14 cellular contexts compared by ENCODE assay signal in the genomic region with DNA sequence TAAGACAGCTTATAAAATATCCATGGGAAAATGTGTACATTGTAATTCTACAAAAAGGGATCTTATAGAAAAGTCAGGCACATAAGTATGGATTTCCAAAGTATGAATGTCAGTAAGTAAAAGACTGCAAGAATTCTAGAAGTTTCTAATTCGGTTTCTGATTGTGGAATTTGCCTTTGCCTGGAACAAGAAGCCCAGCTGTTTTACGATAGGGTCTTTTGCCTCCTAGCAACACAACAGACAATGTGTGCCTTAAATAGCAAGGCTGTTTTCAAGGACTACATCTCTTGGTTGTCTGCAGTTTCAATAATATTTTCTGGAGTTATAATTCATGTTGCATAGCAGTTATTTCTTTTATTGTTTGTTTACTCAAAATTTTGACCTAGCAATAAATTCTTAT.
"Had no signal": no experiment of that assay in that cellular context is flagged by ENCODE, and none has a peak within 500 bp of the region (broad histone marks: within the 10 kb centered on the region; RNA-seq: fewer than 3 reads in every experiment).

No MANE protein-coding gene starts in this region.

- H3K27me3 Mint-ChIP-seq: brain had no signal

- ATAC-seq: naive thymus-derived CD4-positive, alpha-beta T cell; T-helper 17 cell; WTC11 had no signal

- H3K36me3 Mint-ChIP-seq: activated naive CD4-positive, alpha-beta T cell treated with anti-CD3 and anti-CD28 coated beads, Interleukin-2, amount 10 ng/mL, durations not matched to agents 7 days and 5 days; brain; naive thymus-derived CD4-positive, alpha-beta T cell; type B pancreatic cell; WTC11 had no signal

- H3K4me1 ChIP-seq: psoas muscle had no signal

- H3K9me3 ChIP-seq: psoas muscle had no signal

- H3K4me3 ChIP-seq: psoas muscle had no signal

- H3K27ac ChIP-seq: psoas muscle had no signal

- H3K4me3 Mint-ChIP-seq: activated naive CD4-positive, alpha-beta T cell treated with anti-CD3 and anti-CD28 coated beads, Interleukin-2, amount 10 ng/mL, durations not matched to agents 7 days and 5 days; naive thymus-derived CD4-positive, alpha-beta T cell; T-helper 17 cell; type B pancreatic cell; WTC11 had no signal

- H3K27ac Mint-ChIP-seq: activated naive CD4-positive, alpha-beta T cell treated with anti-CD3 and anti-CD28 coated beads, Interleukin-2, amount 10 ng/mL, durations not matched to agents 7 days and 5 days; activated T-helper 2 cell treated with anti-CD3 and anti-CD28 coated beads, Interferon-gamma antibody, Interleukin-2, Interleukin-4, amounts not matched to agents 10 μg/mL and 5 μg/mL and 100 μg/mL, durations not matched to agents 14 hours and 24 hours and 36 hours; naive thymus-derived CD4-positive, alpha-beta T cell; T-helper 17 cell; type B pancreatic cell; WTC11 had no signal

- DNase-seq: activated CD4-positive, alpha-beta T cell treated with anti-CD3 and anti-CD28 coated beads for 48 hours; activated naive CD4-positive, alpha-beta T cell treated with anti-CD3 and anti-CD28 coated beads, Interleukin-2, amount 10 ng/mL, durations not matched to agents 7 days and 5 days; effector memory CD4-positive, alpha-beta T cell; erythroblast; naive thymus-derived CD4-positive, alpha-beta T cell; nucleus accumbens; psoas muscle; stimulated activated CD4-positive, alpha-beta T cell treated with anti-CD3 and anti-CD28 coated beads, Interleukin-2, amount 100 ng/mL, for 48 hours; stimulated activated naive CD4-positive, alpha-beta T cell treated with Interleukin-2 at 50 U/mL for 16 hours; T-helper 17 cell had no signal

- H3K9me3 Mint-ChIP-seq: activated naive CD4-positive, alpha-beta T cell treated with anti-CD3 and anti-CD28 coated beads, Interleukin-2, amount 10 ng/mL, durations not matched to agents 7 days and 5 days; activated T-helper 2 cell treated with anti-CD3 and anti-CD28 coated beads, Interferon-gamma antibody, Interleukin-2, Interleukin-4, amounts not matched to agents 10 μg/mL and 5 μg/mL and 100 μg/mL, durations not matched to agents 14 hours and 24 hours and 36 hours; type B pancreatic cell had no signal

- H3K4me1 Mint-ChIP-seq: T-helper 17 cell had no signal
